17 cellular contexts compared by ENCODE assay signal in genomic region chr3:71356272-71356671, GRCh38.
DNase-seq lines count a peak whose midpoint lies in the region; ATAC-seq and TF ChIP-seq lines count a peak whose summit lies in the region.
"Had no signal": no experiment of that assay in that cellular context is flagged by ENCODE, and none has a peak within 500 bp of the region (broad histone marks: within the 10 kb centered on the region; RNA-seq: fewer than 3 reads in every experiment).

No MANE protein-coding gene starts in this region.

- no peaks in the 10 kb centered on the region for H4K20me1 ChIP-seq in IMR-90 (ENCODE audit: insufficient read depth, low read length)

- no peak overlapping the region for H2BK20ac ChIP-seq in IMR-90 (ENCODE audit: low read depth, low read length)

- no peak overlapping the region for H2BK15ac ChIP-seq in IMR-90 (ENCODE audit: low read depth, low read length)

- H3K23ac ChIP-seq in IMR-90 (ENCODE audit: low read depth, low read length), result no peak overlapping the region

- CTCF ChIA-PET in activated naive CD4-positive, alpha-beta T cell treated with anti-CD3 and anti-CD28 coated beads for 36 hours (lab: Charles Lee), result interaction anchor here (0.6 to 1.5 kb wide), 6 partner anchors 16 to 159 kb away, joined by 3 to 7 read pairs (median 6); no protein-coding TSS in a partner anchor
- CTCF ChIA-PET in IMR-90 (lab: Yijun Ruan, JAX), result interaction anchor here (0.5 kb wide), 1 partner anchor 22 kb away, joined by 3 read pairs; no protein-coding TSS in a partner anchor

- no peaks in the 10 kb centered on the region for H3K9me3 Mint-ChIP-seq in activated naive CD4-positive, alpha-beta T cell treated with anti-CD3 and anti-CD28 coated beads for 36 hours
- no peaks in the 10 kb centered on the region for H3K9me3 Mint-ChIP-seq in naive thymus-derived CD8-positive, alpha-beta T cell
- H3K9me3 Mint-ChIP-seq: GM23338 had no signal

- H3K9ac ChIP-seq in IMR-90 (ENCODE audit: low read depth, low read length), result no peak overlapping the region
- H3K9ac ChIP-seq: SK-N-SH had no signal

- TF ChIP-seq POLR2A in IMR-90 (IDR thresholded peaks at IDR 0.05; ENCODE audit: low read depth, low read length), result no peak

- no peak for TF ChIP-seq RAD21 in IMR-90 (IDR thresholded peaks at IDR 0.05; ENCODE audit: low read length)

- no peaks in the 10 kb centered on the region for H3K36me3 Mint-ChIP-seq in activated naive CD4-positive, alpha-beta T cell treated with anti-CD3 and anti-CD28 coated beads for 36 hours (ENCODE audit: low read depth)
- peaks cover 0 to 53% (median 22%) of the 10 kb centered on the region in 3 donors for H3K36me3 Mint-ChIP-seq in naive thymus-derived CD8-positive, alpha-beta T cell

- no peak overlapping the region for H3K18ac ChIP-seq in IMR-90 (ENCODE audit: low read depth, low read length)

- peaks cover 7% of the 10 kb centered on the region; the same call in 1 of the 2 replicates for H3K9me1 ChIP-seq in IMR-90 (ENCODE audit: insufficient read depth, low read length)

- ATAC-seq in IMR-90 (ENCODE audit: low read depth) (no peak), GM21360 (IDR thresholded peaks at IDR 0.05; ENCODE audit: unreplicated experiment) (no peak)
- peak in 1 of 2 donors; percentile 37 for ATAC-seq in naive thymus-derived CD8-positive, alpha-beta T cell
- ATAC-seq: GM23338 had no signal

- H3K27me3 ChIP-seq in IMR-90 (ENCODE audit: control insufficient read depth, insufficient read depth, low read length), result no peaks in the 10 kb centered on the region
- H3K27me3 ChIP-seq: sigmoid colon had no signal

- in situ Hi-C loops in IMR-90 (cut with MboI; ENCODE audit: low sequenced_read_pairs), result no loop called here

- intact Hi-C loops in activated naive CD4-positive, alpha-beta T cell treated with anti-CD3 and anti-CD28 coated beads for 36 hours (cut with micrococcal nuclease), result loop anchor here (1.0 to 5.0 kb wide), 3 partner anchors 129 to 584 kb away; no protein-coding TSS in a partner anchor
- intact Hi-C loops in IMR-90 (cut with micrococcal nuclease), result no loop called here

- H3K4me3 ChIP-seq in IMR-90 (ENCODE audit: insufficient read depth, low read depth, low read length), result no peak overlapping the region
- H3K4me3 ChIP-seq: GM23338, sigmoid colon had no signal

- no peak overlapping the region for H3K4me3 Mint-ChIP-seq in activated naive CD4-positive, alpha-beta T cell treated with anti-CD3 and anti-CD28 coated beads for 36 hours
- peak overlapping the region in 1 of 10 donors; percentile 19 for H3K4me3 Mint-ChIP-seq in naive thymus-derived CD8-positive, alpha-beta T cell
- H3K4me3 Mint-ChIP-seq: GM23338 had no signal

- H3K27ac ChIP-seq in IMR-90 (ENCODE audit: insufficient read depth, low read length) (no peak overlapping the region), caudate nucleus (ENCODE audit: low read depth, low read length) (peak overlapping the region; percentile 52)
- H3K27ac ChIP-seq: sigmoid colon had no signal

- peaks cover 70% of the 10 kb centered on the region for H3K4me1 Mint-ChIP-seq in activated naive CD4-positive, alpha-beta T cell treated with anti-CD3 and anti-CD28 coated beads for 36 hours (ENCODE audit: low read depth)
- peaks cover 38 to 81% (median 77%) of the 10 kb centered on the region in 4 donors for H3K4me1 Mint-ChIP-seq in naive thymus-derived CD8-positive, alpha-beta T cell
- H3K4me1 Mint-ChIP-seq: GM23338 had no signal

- H3K14ac ChIP-seq in IMR-90 (replicated peaks; ENCODE audit: low read depth, low read length), result 0 out of 2 replicates have a peak overlapping the region, but pooled peaks have one; percentile 21

- WGBS in IMR-90 (ENCODE audit: extremely low coverage in 2 of 2, insufficient read length in 1 of 2), 2 experiments, result 87% methylated on average over 3 of the region's 6 CpGs; no CpG with 5 or more reads in 1 of the 2 experiments

- dilution Hi-C loops in IMR-90 (cut with HindIII; ENCODE audit: low sequenced_read_pairs, unreplicated experiment), result no loop called here

- peak; percentile 24 for DNase-seq in activated naive CD4-positive, alpha-beta T cell treated with anti-CD3 and anti-CD28 coated beads for 36 hours
- DNase-seq in activated naive CD4-positive, alpha-beta T cell (lab: John Stamatoyannopoulos, UW), result no peak
- DNase-seq in IMR-90 (no peak), caudate nucleus (lab: John Stamatoyannopoulos, UW) (peak in 6 of 61 donors; percentile 6 to 50 (median 34)), NCI-H2107 treated with DMSO at 0.1 percent for 48 hours (lab: John Stamatoyannopoulos, UW; ENCODE audit: unreplicated experiment) (no peak), NCI-H2107 (lab: John Stamatoyannopoulos, UW) (no peak)
- DNase-seq in naive thymus-derived CD8-positive, alpha-beta T cell, result no peak
- DNase-seq: activated CD4-positive, alpha-beta T cell treated with anti-CD3 and anti-CD28 coated beads for 4 hours; anterior cingulate cortex; NCI-H1048; NCI-H2081 treated with DMSO at 0.1 percent for 48 hours; NCI-H526; occipital lobe; sigmoid colon; SK-N-SH had no signal

- no peak overlapping the region for H4K91ac ChIP-seq in IMR-90 (ENCODE audit: insufficient read depth, low read depth, low read length)

- no peaks in the 10 kb centered on the region for H3K9me3 ChIP-seq in IMR-90 (ENCODE audit: control insufficient read depth, insufficient read depth, low read length)
- H3K9me3 ChIP-seq: sigmoid colon, SK-N-SH had no signal

- BruUV-seq in IMR-90 (replicated peaks; lab: Mats Ljungman, UMichigan), result no TSS peak

- H3K27me3 Mint-ChIP-seq in activated naive CD4-positive, alpha-beta T cell treated with anti-CD3 and anti-CD28 coated beads for 36 hours (ENCODE audit: low read depth), result no peaks in the 10 kb centered on the region
- H3K27me3 Mint-ChIP-seq in naive thymus-derived CD8-positive, alpha-beta T cell, result no peaks in the 10 kb centered on the region

- H2BK5ac ChIP-seq in IMR-90 (ENCODE audit: low read depth, low read length, poor library complexity, severe bottlenecking), result no peak overlapping the region

- H3K4me1 ChIP-seq in IMR-90 (ENCODE audit: control insufficient read depth, insufficient read depth, low read length), result no peaks in the 10 kb centered on the region

- POLR2A ChIA-PET in IMR-90 (lab: Charles Lee; ENCODE audit: unreplicated experiment), result no interaction called here
- POLR2A ChIA-PET in naive thymus-derived CD8-positive, alpha-beta T cell (lab: Charles Lee), result no interaction called here

- H2AK9ac ChIP-seq in IMR-90 (replicated peaks; ENCODE audit: low read depth, low read length, poor library complexity), result peak overlapping the region; percentile 52

- peaks cover 3 to 13% of the 10 kb centered on the region in 2 experiments; a peak in 2 of 4 replicates for H3K79me1 ChIP-seq in IMR-90 (ENCODE audit: low read depth in 1 of 2, low read length in 2 of 2)

- H2AK5ac ChIP-seq in IMR-90 (ENCODE audit: low read depth, low read length), result no peak overlapping the region

- no peak overlapping the region for H3K56ac ChIP-seq in IMR-90 (ENCODE audit: extremely low read depth, insufficient read depth, low read length)

- no peak overlapping the region for H4K8ac ChIP-seq in IMR-90 (ENCODE audit: low read depth in 2 of 2, low read length in 2 of 2)

- no peak overlapping the region for H4K5ac ChIP-seq in IMR-90 (ENCODE audit: low read depth, low read length)

- no peak overlapping the region for H2BK120ac ChIP-seq in IMR-90 (ENCODE audit: low read depth, low read length)

- H3K36me3 ChIP-seq in IMR-90 (ENCODE audit: control insufficient read depth, insufficient read depth, low read length), result no peaks in the 10 kb centered on the region
- H3K36me3 ChIP-seq: sigmoid colon had no signal

- H3K4me2 ChIP-seq in IMR-90 (ENCODE audit: low read depth, low read length), result no peak overlapping the region
- H3K4me2 ChIP-seq: GM23338, SK-N-SH had no signal

- H3K27ac Mint-ChIP-seq in activated naive CD4-positive, alpha-beta T cell treated with anti-CD3 and anti-CD28 coated beads for 36 hours, result no peak overlapping the region
- H3K27ac Mint-ChIP-seq in naive thymus-derived CD8-positive, alpha-beta T cell, result peak overlapping the region in 8 of 10 donors; percentile 34 to 89 (median 80)
- H3K27ac Mint-ChIP-seq: GM23338 had no signal

- no peak overlapping the region for H2AFZ ChIP-seq in IMR-90 (replicated peaks; ENCODE audit: low read length, poor library complexity)
- H2AFZ ChIP-seq: GM23338 had no signal

- H3K4ac ChIP-seq in IMR-90 (ENCODE audit: low read depth, low read length), result no peak overlapping the region

- no peak for TF ChIP-seq CTCF in IMR-90 (conservative IDR thresholded peaks at IDR 0.05; ENCODE audit: low read depth, low read length)

TF ChIP-seq in IMR-90, 13 proteins besides CTCF, POLR2A, EP300 and RAD21 (continues in another document):
- TF ChIP-seq MAZ (IDR thresholded peaks at IDR 0.05; ENCODE audit: borderline replicate concordance, low read depth, low read length) (no peak), MXI1 (IDR thresholded peaks at IDR 0.05; ENCODE audit: borderline replicate concordance, low read depth, low read length) (no peak), ELK1 (IDR thresholded peaks at IDR 0.05; ENCODE audit: borderline replicate concordance, low read depth, low read length) (no peak), BHLHE40 (IDR thresholded peaks at IDR 0.05; ENCODE audit: low read depth, low read length) (no peak), FOS (IDR thresholded peaks at IDR 0.05; ENCODE audit: low read depth, low read length) (no peak), CHD1 (IDR thresholded peaks at IDR 0.05; ENCODE audit: low read depth, low read length) (no peak), RCOR1 (IDR thresholded peaks at IDR 0.05; ENCODE audit: insufficient replicate concordance, low read length) (no peak), SMC3 (IDR thresholded peaks at IDR 0.05; ENCODE audit: low read depth, low read length) (no peak), RFX5 (IDR thresholded peaks at IDR 0.05; ENCODE audit: low read depth, low read length) (no peak), MAFK (IDR thresholded peaks at IDR 0.05; ENCODE audit: low read depth, low read length) (no peak)
- TF ChIP-seq, protein P1, sequence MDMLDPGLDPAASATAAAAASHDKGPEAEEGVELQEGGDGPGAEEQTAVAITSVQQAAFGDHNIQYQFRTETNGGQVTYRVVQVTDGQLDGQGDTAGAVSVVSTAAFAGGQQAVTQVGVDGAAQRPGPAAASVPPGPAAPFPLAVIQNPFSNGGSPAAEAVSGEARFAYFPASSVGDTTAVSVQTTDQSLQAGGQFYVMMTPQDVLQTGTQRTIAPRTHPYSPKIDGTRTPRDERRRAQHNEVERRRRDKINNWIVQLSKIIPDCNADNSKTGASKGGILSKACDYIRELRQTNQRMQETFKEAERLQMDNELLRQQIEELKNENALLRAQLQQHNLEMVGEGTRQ (IDR thresholded peaks at IDR 0.05; ENCODE audit: low read depth, low read length), result no peak
